In the genomic region with DNA sequence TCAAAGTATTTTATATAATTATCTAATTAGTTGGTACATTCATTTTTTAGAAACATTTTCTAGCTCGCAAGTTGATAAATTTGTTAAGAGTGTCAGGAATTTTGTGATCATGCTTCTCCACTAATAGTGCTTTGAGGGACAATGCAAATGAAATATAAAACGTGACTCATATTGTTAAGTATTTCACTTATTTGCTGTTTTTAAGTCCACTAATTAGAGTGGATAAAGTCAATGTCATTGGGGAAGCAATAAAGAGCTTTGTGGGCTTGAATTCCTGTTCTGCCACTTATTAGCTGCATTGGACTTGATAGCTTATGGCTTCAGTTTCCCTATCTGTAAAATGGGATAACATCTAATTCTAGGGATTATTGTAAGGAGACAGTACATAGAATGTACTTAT, we compare ENCODE assay signal across 13 cellular contexts. TPM values are rescaled to one million over a fixed set of nuclear protein-coding genes. Genes with fewer than 3 reads are reported as not detected.
DNase-seq lines count a peak whose midpoint lies in the region; ATAC-seq and TF ChIP-seq lines count a peak whose summit lies in the region.
"Had no signal": no experiment of that assay in that cellular context is flagged by ENCODE, and none has a peak within 500 bp of the region (broad histone marks: within the 10 kb centered on the region; RNA-seq: fewer than 3 reads in every experiment).

No MANE protein-coding gene starts in this region.

- CTCF ChIA-PET in AG04449 (lab: Yijun Ruan, JAX) = interaction anchor here (1.0 to 4.2 kb wide), 8 partner anchors 16 to 370 kb away, joined by 3 to 41 read pairs (median 4); a partner anchor contains a TSS

- DNase-seq in AG04449 (ENCODE audit: low read depth, low spot score) = peak; percentile 7
- DNase-seq in GM04503 (ENCODE audit: low read depth) = peak; percentile 18
- peak; percentile 19 for DNase-seq in amniotic epithelial cell (ENCODE audit: low read depth)
- peak; percentile 72 for DNase-seq in renal cortical epithelial cell (ENCODE audit: low read depth)
- no peak for DNase-seq in putamen (ENCODE audit: low spot score)
- DNase-seq in NCI-H510A treated with DMSO at 0.1 percent for 48 hours (lab: John Stamatoyannopoulos, UW) = no peak
- no peak for DNase-seq in GDM1 (lab: John Stamatoyannopoulos, UW)
- DNase-seq: CD4-positive, CD25-positive, alpha-beta regulatory T cell; GF-D8; GM23248 had no signal

- TF ChIP-seq CTCF in AG04449 (IDR thresholded peaks at IDR 0.05; ENCODE audit: insufficient read depth, low read length, missing control alignments) = no peak

- POLR2A ChIA-PET in AG04449 (lab: Yijun Ruan, JAX) = no interaction called here

- ATAC-seq in HG03469 (IDR thresholded peaks at IDR 0.05; ENCODE audit: unreplicated experiment) = no peak
- ATAC-seq: HCT116 had no signal

- H3K4me3 ChIP-seq in AG04449 (ENCODE audit: low read depth, low read length) = no peak overlapping the region
- H3K4me3 ChIP-seq: BLaER1 treated with 17β-estradiol and CSF1 and Interleukin-3, amounts not matched to agents 10 nM and 100 nM; GM23248 had no signal

RNA-seq across cellular contexts. Expression of a gene that starts 26.5 kb away (rescaled TPM):
- total RNA-seq in renal cortical epithelial cell = 26.2 and 43.6 TPM in 2 replicates

RNA-seq across cellular contexts. Expression of a gene that starts 38.0 kb away (rescaled TPM):
- 10.6 and 13.6 TPM in 2 replicates for total RNA-seq in renal cortical epithelial cell

Comparison
In these comparisons a context has a peak if more than half of its experiments do, and no peak if none do; other contexts are left out.
1. DNase-seq: peak in AG04449 (single experiment), GM04503 (single experiment), amniotic epithelial cell (single experiment) and renal cortical epithelial cell (single experiment); none in putamen (single experiment), NCI-H510A treated with DMSO at 0.1 percent for 48 hours (single experiment) and GDM1 (single experiment).